Comparison of ENCODE assay signal across 8 cellular contexts in genomic region chr21:31873275-31873695, GRCh38. TPM values are rescaled to one million over a fixed set of nuclear protein-coding genes. Genes with fewer than 3 reads are reported as not detected.
DNase-seq lines count a peak whose midpoint lies in the region; ATAC-seq and TF ChIP-seq lines count a peak whose summit lies in the region.

No MANE protein-coding gene starts in this region.

- ATAC-seq in GM21717 (IDR thresholded peaks at IDR 0.05; ENCODE audit: unreplicated experiment), result no peak

- H3K4me1 ChIP-seq in iPS-20b (ENCODE audit: insufficient read depth, low read length) (peaks cover 14% of the 10 kb centered on the region), stomach (peaks cover 20 to 56% (median 31%) of the 10 kb centered on the region in 4 donors)

- no peak for TF ChIP-seq CTCF in stomach (IDR thresholded peaks at IDR 0.05)

- peak overlapping the region; percentile 65 for H3K4me3 ChIP-seq in SK-N-MC
- H3K4me3 ChIP-seq in iPS-20b (ENCODE audit: low read length), result peak overlapping the region; percentile 59; the same call in 1 of the 2 replicates
- peak overlapping the region; percentile 64 to 82 (median 71) for H3K4me3 ChIP-seq in stomach

- H3K9ac ChIP-seq in SK-N-MC (ENCODE audit: insufficient read length), result no peak overlapping the region
- peak overlapping the region; percentile 54; the same call in 1 of the 2 replicates for H3K9ac ChIP-seq in iPS-20b (ENCODE audit: low read depth, low read length)

- H3K27me3 ChIP-seq in iPS-20b (ENCODE audit: insufficient read depth, low read length) (peaks cover 42% of the 10 kb centered on the region), stomach (peaks cover 0 to 68% (median 27%) of the 10 kb centered on the region in 3 donors)

- 0 to 2% (median 1%) methylated on average over 3 to 58 of the region's 58 CpGs for WGBS in stomach, 5 donors

- no peak overlapping the region for H3K27ac ChIP-seq in SK-N-MC
- no peak overlapping the region for H3K27ac ChIP-seq in iPS-20b (ENCODE audit: low read length)
- H3K27ac ChIP-seq in stomach, result peak overlapping the region in 4 of 5 donors; percentile 17 to 75 (median 56)

- DNase-seq in NCI-H1694 treated with DMSO at 0.1 percent for 48 hours (lab: John Stamatoyannopoulos, UW) (peak; percentile 47), NCI-H1694 (lab: John Stamatoyannopoulos, UW) (no peak), SK-N-MC (ENCODE audit: low read depth, low spot score) (no peak), stomach (no peak), NCI-H446 treated with DMSO at 0.1 percent for 48 hours (lab: John Stamatoyannopoulos, UW) (no peak)
- no peak for DNase-seq in effector CD8-positive, alpha-beta T cell (lab: John Stamatoyannopoulos, UW)

- no peak for TF ChIP-seq POLR2A in stomach (IDR thresholded peaks at IDR 0.05)

- intact Hi-C loops in stomach (cut with DNase I; ENCODE audit: low total_unique reads), result no loop called here

- no peak for TF ChIP-seq EP300 in stomach (IDR thresholded peaks at IDR 0.05)

- H3K9me3 ChIP-seq in SK-N-MC (ENCODE audit: low read depth, low read length) (no peaks in the 10 kb centered on the region), iPS-20b (ENCODE audit: insufficient read depth, low read depth, low read length) (no peaks in the 10 kb centered on the region), stomach (no peaks in the 10 kb centered on the region)

- no peaks in the 10 kb centered on the region for H3K36me3 ChIP-seq in SK-N-MC (ENCODE audit: insufficient read depth, low read length)
- H3K36me3 ChIP-seq in iPS-20b (ENCODE audit: insufficient read depth, low read depth, low read length), result no peaks in the 10 kb centered on the region; the same call in 1 of the 2 replicates
- no peaks in the 10 kb centered on the region for H3K36me3 ChIP-seq in stomach

RNA-seq across cellular contexts. Expression of gene HUNK, which starts 0.5 kb away (rescaled TPM):
- 1 to 10 TPM in 3 of 5 donors, not detected in 2; 1.8 to 4.1 (median 2.6) TPM for total RNA-seq in stomach
- under 1 TPM; 0.13 to 0.68 (median 0.31) TPM for polyA plus RNA-seq in stomach

Comparison
In these comparisons a context has a peak if more than half of its experiments do, and no peak if none do; other contexts are left out.
1. H3K27ac ChIP-seq: peak in stomach (4 of 5); none in SK-N-MC (single experiment) and iPS-20b (single experiment).
2. Peak in every context shown above with its lines, with median percentiles within 50 percentile points of each other: H3K4me3 ChIP-seq.